ENCODE assay signal across 23 cellular contexts in genomic region chr16:71972356-71972755, GRCh38.
"Had no signal": no experiment of that assay in that cellular context is flagged by ENCODE, and none has a peak within 500 bp of the region (broad histone marks: within the 10 kb centered on the region; RNA-seq: fewer than 3 reads in every experiment).

No MANE protein-coding gene starts in this region.

- H3K27ac ChIP-seq: stomach, suprapubic skin, testis, thoracic aorta, thyroid gland, tibial artery, tibial nerve, transverse colon, upper lobe of left lung, upper lobe of right lung, uterus, vagina had no signal

- DNase-seq: stimulated activated CD4-positive, alpha-beta T cell treated with anti-CD3 and anti-CD28 coated beads, Interleukin-2, amount 100 ng/mL, for 48 hours; stimulated activated CD4-positive, alpha-beta T cell treated with anti-CD3 and anti-CD28 coated beads, Interleukin-4, amount 100 ng/mL, for 1 hour; stimulated activated CD4-positive, alpha-beta T cell treated with anti-CD3 and anti-CD28 coated beads, Interleukin-4, amount 100 ng/mL, for 24 hours; stimulated activated CD4-positive, alpha-beta T cell treated with anti-CD3 and anti-CD28 coated beads, Interleukin-4, amount 100 ng/mL, for 4 hours; stimulated activated CD8-positive, alpha-beta memory T cell treated with anti-CD3 and anti-CD28 coated beads, Interleukin-4, amount 100 ng/mL, for 48 hours; stimulated activated naive B cell treated with anti-CD40 and anti-IgM and Interleukin-4, amounts not matched to agents 10 μg/mL and 1 μg/mL and 100 μg/mL, for 72 hours; stimulated activated naive CD4-positive, alpha-beta T cell; stimulated activated naive CD4-positive, alpha-beta T cell treated with Interleukin-2 at 50 U/mL for 16 hours; stimulated activated naive CD8-positive, alpha-beta T cell treated with anti-CD3 and anti-CD28 coated beads, Interleukin-15, amount 100 ng/mL, for 72 hours; stimulated activated naive CD8-positive, alpha-beta T cell treated with anti-CD3 and anti-CD28 coated beads, Interleukin-15, Interleukin-2, amounts not matched to agents 100 U/mL and 50 U/mL, for 24 hours; stomach; substantia nigra; testis; thyroid gland; tibial artery; transverse colon; upper lobe of left lung; upper lobe of right lung; uterus had no signal

- H3K9me3 ChIP-seq: stomach, suprapubic skin, testis, thoracic aorta, thyroid gland, tibial artery, tibial nerve, transverse colon, upper lobe of left lung, upper lobe of right lung, uterus, vagina had no signal

- H3K27me3 ChIP-seq: stomach, suprapubic skin, testis, thyroid gland, tibial nerve, transverse colon, upper lobe of left lung, upper lobe of right lung, uterus, vagina had no signal

- H3K4me3 ChIP-seq: stomach, suprapubic skin, testis, thoracic aorta, thyroid gland, tibial artery, tibial nerve, transverse colon, upper lobe of left lung, upper lobe of right lung, uterus, vagina had no signal

- H3K36me3 ChIP-seq: stomach, suprapubic skin, thoracic aorta, thyroid gland, tibial artery, tibial nerve, transverse colon, upper lobe of left lung, upper lobe of right lung, uterus, vagina had no signal

- H3K4me1 ChIP-seq: suprapubic skin, testis, thyroid gland, tibial artery, tibial nerve, transverse colon, upper lobe of left lung, upper lobe of right lung, uterus, vagina had no signal
